ENCODE assay signal across 15 cellular contexts in the genomic region with DNA sequence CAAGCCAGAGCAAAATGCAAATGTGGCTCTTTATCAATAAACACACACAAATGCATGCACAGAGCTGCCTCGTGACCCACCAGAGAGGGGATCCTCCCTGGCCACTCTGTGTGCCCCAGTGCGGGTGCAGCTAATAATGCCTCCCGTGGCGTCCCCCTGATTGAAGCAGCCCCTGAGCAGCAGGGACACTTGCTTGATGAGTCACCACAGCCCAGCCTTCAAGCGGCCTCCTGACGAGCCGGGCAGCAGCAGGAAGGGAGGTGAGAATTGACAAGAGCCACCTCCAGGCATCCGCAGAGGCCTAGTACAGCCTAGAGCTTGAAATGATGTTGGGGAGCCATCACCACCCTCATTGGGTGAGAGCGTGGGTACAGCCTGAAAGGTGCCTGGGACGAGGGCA.
DNase-seq lines count a peak whose midpoint lies in the region; ATAC-seq and TF ChIP-seq lines count a peak whose summit lies in the region.
"Had no signal": no experiment of that assay in that cellular context is flagged by ENCODE, and none has a peak within 500 bp of the region (broad histone marks: within the 10 kb centered on the region; RNA-seq: fewer than 3 reads in every experiment).

No MANE protein-coding gene starts in this region.

- peaks cover 91% of the 10 kb centered on the region for H3K4me1 Mint-ChIP-seq in activated T-cell treated with anti-CD3 and anti-CD28 coated beads, Interleukin-2, amount 50 U/mL, for 24 hours (ENCODE audit: low read depth)
- H3K4me1 Mint-ChIP-seq in activated T-cell treated with anti-CD3 and anti-CD28 coated beads, Interleukin-2, amount 50 U/mL, for 4 hours (ENCODE audit: low read depth) = peaks cover 87% of the 10 kb centered on the region
- H3K4me1 Mint-ChIP-seq in activated CD4-positive, alpha-beta memory T cell treated with anti-CD3 and anti-CD28 coated beads for 36 hours (ENCODE audit: low read depth) = peaks cover 88% of the 10 kb centered on the region
- peaks cover 79 to 83% of the 10 kb centered on the region in 2 donors for H3K4me1 Mint-ChIP-seq in effector memory CD8-positive, alpha-beta T cell (ENCODE audit: low read depth in 2 of 2)
- H3K4me1 Mint-ChIP-seq in stimulated activated effector memory CD8-positive, alpha-beta T cell treated with anti-CD3 and anti-CD28 coated beads, Interleukin-12 subunit alpha, Interleukin-12 subunit beta, amount 100 ng/mL, for 72 hours = peaks cover 89% of the 10 kb centered on the region
- peaks cover 63% of the 10 kb centered on the region for H3K4me1 Mint-ChIP-seq in CD14-positive monocyte

- H3K9me3 Mint-ChIP-seq in activated T-cell treated with anti-CD3 and anti-CD28 coated beads, Interleukin-2, amount 50 U/mL, for 24 hours = no peaks in the 10 kb centered on the region
- no peaks in the 10 kb centered on the region for H3K9me3 Mint-ChIP-seq in activated T-cell treated with anti-CD3 and anti-CD28 coated beads, Interleukin-2, amount 50 U/mL, for 4 hours
- no peaks in the 10 kb centered on the region for H3K9me3 Mint-ChIP-seq in activated CD4-positive, alpha-beta memory T cell treated with anti-CD3 and anti-CD28 coated beads for 36 hours
- no peaks in the 10 kb centered on the region for H3K9me3 Mint-ChIP-seq in effector memory CD8-positive, alpha-beta T cell
- H3K9me3 Mint-ChIP-seq in stimulated activated effector memory CD8-positive, alpha-beta T cell treated with anti-CD3 and anti-CD28 coated beads, Interleukin-12 subunit alpha, Interleukin-12 subunit beta, amount 100 ng/mL, for 72 hours = no peaks in the 10 kb centered on the region
- peaks cover 0 to 1% (median 0%) of the 10 kb centered on the region in 7 donors for H3K9me3 Mint-ChIP-seq in CD14-positive monocyte
- H3K9me3 Mint-ChIP-seq: activated B cell treated with CpG ODN at 0.5 μM for 24 hours; activated naive CD4-positive, alpha-beta T cell treated with anti-CD3 and anti-CD28 coated beads, Interleukin-2, amount 50 U/mL, for 72 hours had no signal

- POLR2A ChIA-PET in activated CD4-positive, alpha-beta memory T cell treated with anti-CD3 and anti-CD28 coated beads for 36 hours (lab: Charles Lee) = no interaction called here

- ATAC-seq in activated T-cell treated with anti-CD3 and anti-CD28 coated beads, Interleukin-2, amount 50 U/mL, for 4 hours = no peak
- peak; percentile 29 for ATAC-seq in effector memory CD8-positive, alpha-beta T cell (replicated peaks)
- peak; percentile 41 for ATAC-seq in stimulated activated effector memory CD8-positive, alpha-beta T cell treated with anti-CD3 and anti-CD28 coated beads, Interleukin-12 subunit alpha, Interleukin-12 subunit beta, amount 100 ng/mL, for 72 hours
- ATAC-seq: activated naive CD4-positive, alpha-beta T cell treated with anti-CD3 and anti-CD28 coated beads, Interleukin-2, amount 50 U/mL, for 72 hours had no signal

- intact Hi-C loops in activated CD4-positive, alpha-beta memory T cell treated with anti-CD3 and anti-CD28 coated beads for 36 hours (cut with micrococcal nuclease) = loop anchor here (5.0 kb wide), 3 partner anchors 64 to 344 kb away; a partner anchor contains a TSS
- intact Hi-C loops in CD14-positive monocyte (cut with micrococcal nuclease) = no loop called here

- peak overlapping the region; percentile 88 for H3K27ac Mint-ChIP-seq in activated T-cell treated with anti-CD3 and anti-CD28 coated beads, Interleukin-2, amount 50 U/mL, for 24 hours
- H3K27ac Mint-ChIP-seq in activated CD4-positive, alpha-beta memory T cell treated with anti-CD3 and anti-CD28 coated beads for 36 hours = peak overlapping the region; percentile 90
- peak overlapping the region; percentile 90 to 94 for H3K27ac Mint-ChIP-seq in effector memory CD8-positive, alpha-beta T cell
- peak overlapping the region; percentile 94 for H3K27ac Mint-ChIP-seq in stimulated activated effector memory CD8-positive, alpha-beta T cell treated with anti-CD3 and anti-CD28 coated beads, Interleukin-12 subunit alpha, Interleukin-12 subunit beta, amount 100 ng/mL, for 72 hours
- H3K27ac Mint-ChIP-seq in CD14-positive monocyte = no peak overlapping the region
- H3K27ac Mint-ChIP-seq: activated B cell treated with CpG ODN at 0.5 μM for 24 hours had no signal

- peaks cover 26% of the 10 kb centered on the region for H3K36me3 Mint-ChIP-seq in activated T-cell treated with anti-CD3 and anti-CD28 coated beads, Interleukin-2, amount 50 U/mL, for 24 hours (ENCODE audit: low read depth)
- peaks cover 4% of the 10 kb centered on the region for H3K36me3 Mint-ChIP-seq in activated T-cell treated with anti-CD3 and anti-CD28 coated beads, Interleukin-2, amount 50 U/mL, for 4 hours (ENCODE audit: insufficient read depth)
- H3K36me3 Mint-ChIP-seq in activated CD4-positive, alpha-beta memory T cell treated with anti-CD3 and anti-CD28 coated beads for 36 hours = no peaks in the 10 kb centered on the region
- peaks cover 23% of the 10 kb centered on the region for H3K36me3 Mint-ChIP-seq in effector memory CD8-positive, alpha-beta T cell (ENCODE audit: insufficient read depth)
- peaks cover 33% of the 10 kb centered on the region for H3K36me3 Mint-ChIP-seq in stimulated activated effector memory CD8-positive, alpha-beta T cell treated with anti-CD3 and anti-CD28 coated beads, Interleukin-12 subunit alpha, Interleukin-12 subunit beta, amount 100 ng/mL, for 72 hours
- peaks cover 0 to 5% of the 10 kb centered on the region in 2 donors for H3K36me3 Mint-ChIP-seq in CD14-positive monocyte
- H3K36me3 Mint-ChIP-seq: activated naive CD4-positive, alpha-beta T cell treated with anti-CD3 and anti-CD28 coated beads, Interleukin-2, amount 50 U/mL, for 72 hours had no signal

- peak; percentile 48 for DNase-seq in activated T-cell treated with anti-CD3 and anti-CD28 coated beads, Interleukin-2, amount 50 U/mL, for 24 hours
- no peak for DNase-seq in activated T-cell treated with anti-CD3 and anti-CD28 coated beads, Interleukin-2, amount 50 U/mL, for 4 hours
- DNase-seq in activated CD4-positive, alpha-beta memory T cell treated with anti-CD3 and anti-CD28 coated beads for 36 hours = no peak
- peak in 2 of 3 experiments; percentile 28 to 30 for DNase-seq in effector memory CD8-positive, alpha-beta T cell
- DNase-seq in stimulated activated effector memory CD8-positive, alpha-beta T cell treated with anti-CD3 and anti-CD28 coated beads, Interleukin-12 subunit alpha, Interleukin-12 subunit beta, amount 100 ng/mL, for 72 hours (ENCODE audit: low spot score in 2 of 2) = peak in 1 of 2 donors; percentile 64
- no peak for DNase-seq in activated effector memory CD4-positive, alpha-beta T cell treated with Interleukin-2 at 50 U/mL for 16 hours
- DNase-seq in CD14-positive monocyte (ENCODE audit: low spot score) = no peak
- DNase-seq in midbrain (lab: John Stamatoyannopoulos, UW) = no peak
- DNase-seq: activated B cell treated with CpG ODN at 0.5 μM for 24 hours, DMS 273 treated with DMSO at 0.1 percent for 48 hours, hypothalamus, MM.1S, nucleus accumbens, testis had no signal

- no peak for TF ChIP-seq CTCF in CD14-positive monocyte (IDR thresholded peaks at IDR 0.05)

- no peak overlapping the region for H3K4me3 Mint-ChIP-seq in activated T-cell treated with anti-CD3 and anti-CD28 coated beads, Interleukin-2, amount 50 U/mL, for 24 hours
- H3K4me3 Mint-ChIP-seq in activated T-cell treated with anti-CD3 and anti-CD28 coated beads, Interleukin-2, amount 50 U/mL, for 4 hours = no peak overlapping the region
- H3K4me3 Mint-ChIP-seq in activated CD4-positive, alpha-beta memory T cell treated with anti-CD3 and anti-CD28 coated beads for 36 hours = no peak overlapping the region
- peak overlapping the region; percentile 52 to 71 for H3K4me3 Mint-ChIP-seq in effector memory CD8-positive, alpha-beta T cell
- H3K4me3 Mint-ChIP-seq in stimulated activated effector memory CD8-positive, alpha-beta T cell treated with anti-CD3 and anti-CD28 coated beads, Interleukin-12 subunit alpha, Interleukin-12 subunit beta, amount 100 ng/mL, for 72 hours = peak overlapping the region; percentile 54
- H3K4me3 Mint-ChIP-seq in CD14-positive monocyte = no peak overlapping the region
- H3K4me3 Mint-ChIP-seq: activated B cell treated with CpG ODN at 0.5 μM for 24 hours had no signal

- no peaks in the 10 kb centered on the region for H3K27me3 Mint-ChIP-seq in activated T-cell treated with anti-CD3 and anti-CD28 coated beads, Interleukin-2, amount 50 U/mL, for 24 hours
- no peaks in the 10 kb centered on the region for H3K27me3 Mint-ChIP-seq in activated T-cell treated with anti-CD3 and anti-CD28 coated beads, Interleukin-2, amount 50 U/mL, for 4 hours (ENCODE audit: low read depth)
- H3K27me3 Mint-ChIP-seq in activated CD4-positive, alpha-beta memory T cell treated with anti-CD3 and anti-CD28 coated beads for 36 hours = no peaks in the 10 kb centered on the region
- H3K27me3 Mint-ChIP-seq in effector memory CD8-positive, alpha-beta T cell = no peaks in the 10 kb centered on the region
- H3K27me3 Mint-ChIP-seq in CD14-positive monocyte (ENCODE audit: low read depth in 3 of 3) = peaks cover 0 to 5% (median under 1%) of the 10 kb centered on the region in 3 donors
- H3K27me3 Mint-ChIP-seq: activated B cell treated with CpG ODN at 0.5 μM for 24 hours had no signal

- CTCF ChIA-PET in activated CD4-positive, alpha-beta memory T cell treated with anti-CD3 and anti-CD28 coated beads for 36 hours (lab: Charles Lee) = interaction anchor here (0.8 to 10.6 kb wide), 4 partner anchors 70 to 232 kb away, joined by 3 to 144 read pairs (median 4); no protein-coding TSS in a partner anchor

Comparison
In these comparisons a context has a peak if more than half of its experiments do, and no peak if none do; other contexts are left out.
1. DNase-seq: peak in activated T-cell treated with anti-CD3 and anti-CD28 coated beads, Interleukin-2, amount 50 U/mL, for 24 hours (single experiment) and effector memory CD8-positive, alpha-beta T cell (2 of 3); none in activated T-cell treated with anti-CD3 and anti-CD28 coated beads, Interleukin-2, amount 50 U/mL, for 4 hours (single experiment), activated CD4-positive, alpha-beta memory T cell treated with anti-CD3 and anti-CD28 coated beads for 36 hours (single experiment), activated effector memory CD4-positive, alpha-beta T cell treated with Interleukin-2 at 50 U/mL for 16 hours (single experiment), CD14-positive monocyte (single experiment) and midbrain (single experiment).
2. H3K27ac Mint-ChIP-seq: peak in activated T-cell treated with anti-CD3 and anti-CD28 coated beads, Interleukin-2, amount 50 U/mL, for 24 hours (single experiment), activated CD4-positive, alpha-beta memory T cell treated with anti-CD3 and anti-CD28 coated beads for 36 hours (single experiment), effector memory CD8-positive, alpha-beta T cell (2 of 2) and stimulated activated effector memory CD8-positive, alpha-beta T cell treated with anti-CD3 and anti-CD28 coated beads, Interleukin-12 subunit alpha, Interleukin-12 subunit beta, amount 100 ng/mL, for 72 hours (single experiment); none in CD14-positive monocyte (0 of 7).
3. H3K4me3 Mint-ChIP-seq: peak in effector memory CD8-positive, alpha-beta T cell (2 of 2) and stimulated activated effector memory CD8-positive, alpha-beta T cell treated with anti-CD3 and anti-CD28 coated beads, Interleukin-12 subunit alpha, Interleukin-12 subunit beta, amount 100 ng/mL, for 72 hours (single experiment); none in activated T-cell treated with anti-CD3 and anti-CD28 coated beads, Interleukin-2, amount 50 U/mL, for 24 hours (single experiment), activated T-cell treated with anti-CD3 and anti-CD28 coated beads, Interleukin-2, amount 50 U/mL, for 4 hours (single experiment), activated CD4-positive, alpha-beta memory T cell treated with anti-CD3 and anti-CD28 coated beads for 36 hours (single experiment) and CD14-positive monocyte (0 of 2).
4. ATAC-seq: peak in effector memory CD8-positive, alpha-beta T cell (single experiment) and stimulated activated effector memory CD8-positive, alpha-beta T cell treated with anti-CD3 and anti-CD28 coated beads, Interleukin-12 subunit alpha, Interleukin-12 subunit beta, amount 100 ng/mL, for 72 hours (single experiment); none in activated T-cell treated with anti-CD3 and anti-CD28 coated beads, Interleukin-2, amount 50 U/mL, for 4 hours (0 of 2).